In the genomic region with DNA sequence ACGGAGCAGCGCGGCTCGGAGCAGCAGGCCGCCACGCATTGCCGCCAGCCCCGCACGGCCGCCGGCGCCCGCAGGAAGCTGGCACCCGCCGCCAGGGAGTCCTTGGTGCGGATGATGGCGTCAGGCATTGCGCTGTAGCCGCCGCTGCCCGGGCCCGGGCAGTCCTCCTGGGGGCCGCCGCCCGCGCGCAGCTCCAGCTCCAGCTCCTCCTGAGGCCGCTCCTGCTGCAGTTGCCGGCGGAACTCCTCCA, we compare ENCODE assay signal across 1 cellular context.
TF ChIP-seq lines count a peak whose summit lies in the region.

No MANE protein-coding gene starts in this region.

TF ChIP-seq in SK-N-SH treated with all-trans-retinoic acid at 6 μM for 48 hours, 23 proteins besides CTCF, POLR2A, EP300 and RAD21 (continued from another document):
- TF ChIP-seq ARNTL (CRISPR knock-in tag; IDR thresholded peaks at IDR 0.05; ENCODE audit: borderline replicate concordance, low read depth) = no peak
